Comparison of ENCODE assay signal across 15 cellular contexts in the genomic region with DNA sequence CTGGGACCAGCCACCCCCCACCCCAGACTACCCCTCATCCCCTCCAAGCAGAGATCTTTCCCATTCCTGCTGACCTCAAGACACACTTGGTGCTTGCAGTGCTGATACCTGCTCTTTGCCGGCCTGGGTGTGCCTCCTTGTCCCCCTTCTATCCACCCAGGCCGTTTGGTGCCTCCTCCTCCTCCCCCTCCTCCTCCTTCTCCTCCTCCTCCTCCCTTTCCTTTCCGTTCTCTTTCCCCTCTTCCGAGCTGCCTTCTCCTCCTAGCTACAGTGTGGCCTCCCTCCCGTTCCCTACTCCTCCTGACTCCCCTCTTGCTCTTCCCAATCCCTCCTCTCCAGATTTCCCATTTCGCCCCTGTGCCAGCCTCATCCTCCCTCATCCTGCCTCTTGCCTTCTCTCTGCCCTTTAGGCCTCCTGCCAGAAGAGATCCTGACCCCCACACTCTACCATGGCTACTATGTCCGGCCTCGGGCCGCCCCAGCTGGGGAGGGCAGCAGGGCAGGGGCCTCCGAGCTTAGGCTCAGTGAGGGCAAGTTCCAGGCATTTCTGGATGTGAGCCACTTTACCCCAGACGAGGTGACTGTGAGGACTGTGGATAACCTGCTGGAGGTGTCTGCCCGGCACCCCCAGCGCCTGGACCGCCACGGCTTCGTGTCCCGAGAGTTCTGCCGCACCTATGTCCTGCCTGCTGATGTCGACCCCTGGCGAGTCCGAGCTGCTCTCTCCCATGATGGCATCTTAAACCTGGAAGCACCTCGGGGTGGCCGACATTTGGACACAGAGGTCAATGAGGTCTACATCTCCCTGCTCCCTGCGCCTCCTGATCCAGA. TPM values are rescaled to one million over a fixed set of nuclear protein-coding genes. Genes with fewer than 3 reads are reported as not detected.
A peak's percentile ranks its signal among the peaks of the same experiment; 100 is the strongest.
DNase-seq lines count a peak whose midpoint lies in the region; ATAC-seq, FAIRE-seq and TF ChIP-seq lines count a peak whose summit lies in the region.
"Had no signal": no experiment of that assay in that cellular context is flagged by ENCODE, and none has a peak within 500 bp of the region (broad histone marks: within the 10 kb centered on the region; RNA-seq: fewer than 3 reads in every experiment).

No MANE protein-coding gene starts in this region.

- H3K4me3 Mint-ChIP-seq in T-helper 17 cell: no peak overlapping the region
- H3K4me3 Mint-ChIP-seq: activated CD4-positive, alpha-beta memory T cell treated with anti-CD3 and anti-CD28 coated beads, Interleukin-2, amount 10 ng/mL, durations not matched to agents 7 days and 5 days; activated naive CD8-positive, alpha-beta T cell treated with anti-CD3 and anti-CD28 coated beads, Interleukin-2, amount 50 U/mL, for 24 hours had no signal

- H3K9ac ChIP-seq in mammary epithelial cell (ENCODE audit: insufficient read depth, low read length) (no peak overlapping the region), kidney (ENCODE audit: low read length in 2 of 2) (peak overlapping the region; percentile 0 to 64)

- H4K20me1 ChIP-seq in mammary epithelial cell (ENCODE audit: insufficient read depth, low read length): no peaks in the 10 kb centered on the region

- TF ChIP-seq CTCF in AG04449 (IDR thresholded peaks at IDR 0.05; ENCODE audit: insufficient read depth, low read length, missing control alignments): no peak
- no peak for TF ChIP-seq CTCF in mammary epithelial cell (conservative IDR thresholded peaks at IDR 0.05 in 1 of 2, IDR thresholded peaks at IDR 0.05 in 1 of 2; ENCODE audit: extremely low read depth in 1 of 2, insufficient read depth in 1 of 2, low read depth in 1 of 2, low read length in 2 of 2)
- no peak for TF ChIP-seq CTCF in kidney (IDR thresholded peaks at IDR 0.05; ENCODE audit: borderline replicate concordance, extremely low read depth, insufficient read depth)
- no peak for TF ChIP-seq CTCF in prostate gland (IDR thresholded peaks at IDR 0.05)

- no peak for TF ChIP-seq POLR2A in prostate gland (IDR thresholded peaks at IDR 0.05)

- no peaks in the 10 kb centered on the region for H3K9me3 ChIP-seq in mammary epithelial cell (replicated peaks; ENCODE audit: insufficient read depth, low read length)
- H3K9me3 ChIP-seq in kidney (ENCODE audit: control insufficient read depth in 1 of 2, low read length in 2 of 2): no peaks in the 10 kb centered on the region
- H3K9me3 ChIP-seq in prostate gland: no peaks in the 10 kb centered on the region
- H3K9me3 ChIP-seq in T-helper 17 cell (ENCODE audit: control insufficient read depth, low read length, poor library complexity, severe bottlenecking): no peaks in the 10 kb centered on the region
- H3K9me3 ChIP-seq: A549 had no signal

- H3K4me1 Mint-ChIP-seq in T-helper 17 cell: peaks cover 3% of the 10 kb centered on the region
- H3K4me1 Mint-ChIP-seq: activated CD4-positive, alpha-beta memory T cell treated with anti-CD3 and anti-CD28 coated beads, Interleukin-2, amount 10 ng/mL, durations not matched to agents 7 days and 5 days; activated naive CD8-positive, alpha-beta T cell treated with anti-CD3 and anti-CD28 coated beads, Interleukin-2, amount 50 U/mL, for 24 hours had no signal

- ATAC-seq in GM19397 (IDR thresholded peaks at IDR 0.05; ENCODE audit: unreplicated experiment) (no peak), GM19023 (IDR thresholded peaks at IDR 0.05; ENCODE audit: unreplicated experiment) (no peak), T-helper 17 cell (no peak)
- ATAC-seq: A549; activated naive CD8-positive, alpha-beta T cell treated with anti-CD3 and anti-CD28 coated beads, Interleukin-2, amount 50 U/mL, for 24 hours had no signal

- dilution Hi-C loops in mammary epithelial cell (cut with HindIII; ENCODE audit: low sequenced_read_pairs): no loop called here

- in situ Hi-C loops in mammary epithelial cell (cut with MboI; ENCODE audit: low sequenced_read_pairs in 2 of 2): loop anchor here in 1 of 2 donors (5.0 kb wide), 1 partner anchor 36 kb away; the partner anchor contains the start of genes CFAP68 and FDXACB1

- H3K36me3 Mint-ChIP-seq in T-helper 17 cell (ENCODE audit: low read depth): peaks cover 6% of the 10 kb centered on the region

- no TSS peak for BruUV-seq in mammary epithelial cell (replicated peaks; lab: Mats Ljungman, UMichigan)

- CTCF ChIA-PET in AG04449 (lab: Yijun Ruan, JAX): interaction anchor here (0.8 to 3.0 kb wide), 7 partner anchors 11 to 71 kb away, joined by 3 to 13 read pairs (median 5); partner anchors contain the start of gene DIXDC1
- CTCF ChIA-PET in mammary epithelial cell (lab: Charles Lee; ENCODE audit: low non-redundant PET): no interaction called here

- no peak for FAIRE-seq in kidney (lab: Jason Lieb, UNC)
- FAIRE-seq: A549 had no signal

- intact Hi-C loops in mammary epithelial cell (cut with micrococcal nuclease) (no loop called here), kidney (cut with DNase I) (no loop called here), prostate gland (cut with DNase I) (loop anchor here (2.0 kb wide), 1 partner anchor 66 kb away; no protein-coding TSS in a partner anchor)

- H3K36me3 ChIP-seq in mammary epithelial cell (ENCODE audit: insufficient read depth, low read length) (no peaks in the 10 kb centered on the region), kidney (ENCODE audit: control insufficient read depth in 1 of 2, insufficient read depth in 2 of 2, low read length in 2 of 2) (no peaks in the 10 kb centered on the region), prostate gland (no peaks in the 10 kb centered on the region)

- H3K27me3 ChIP-seq in mammary epithelial cell (ENCODE audit: insufficient read depth, low read length): no peaks in the 10 kb centered on the region
- no peaks in the 10 kb centered on the region for H3K27me3 ChIP-seq in prostate gland (replicated peaks; ENCODE audit: insufficient read depth)

- H3K27ac Mint-ChIP-seq in T-helper 17 cell: no peak overlapping the region
- H3K27ac Mint-ChIP-seq: activated CD4-positive, alpha-beta memory T cell treated with anti-CD3 and anti-CD28 coated beads, Interleukin-2, amount 10 ng/mL, durations not matched to agents 7 days and 5 days; activated naive CD8-positive, alpha-beta T cell treated with anti-CD3 and anti-CD28 coated beads, Interleukin-2, amount 50 U/mL, for 24 hours had no signal

- POLR2A ChIA-PET in AG04449 (lab: Yijun Ruan, JAX): interaction anchor here (1.0 to 2.3 kb wide), 4 partner anchors 14 to 42 kb away, joined by 3 to 7 read pairs (median 4); partner anchors contain the start of genes ALG9 and DIXDC1

- H3K4me1 ChIP-seq in mammary epithelial cell (ENCODE audit: insufficient read depth, low read length) (peaks cover 28% of the 10 kb centered on the region), kidney (ENCODE audit: control insufficient read depth in 1 of 2, insufficient read depth in 1 of 2, low read depth in 1 of 2, low read length in 2 of 2) (peaks cover 17 to 20% of the 10 kb centered on the region in 2 donors), prostate gland (replicated peaks) (peaks cover 15% of the 10 kb centered on the region)

- H3K4me3 ChIP-seq in AG04449 (ENCODE audit: low read depth, low read length): peak overlapping the region; percentile 50
- no peak overlapping the region for H3K4me3 ChIP-seq in mammary epithelial cell (replicated peaks in 1 of 3; ENCODE audit: insufficient read depth in 1 of 3, low read depth in 2 of 3, low read length in 3 of 3)
- H3K4me3 ChIP-seq in kidney (ENCODE audit: low read length in 2 of 2): peak overlapping the region; percentile 18 to 59
- peak overlapping the region; percentile 31 to 33 for H3K4me3 ChIP-seq in prostate gland
- H3K4me3 ChIP-seq: A549 had no signal

- H3K27ac ChIP-seq in mammary epithelial cell (ENCODE audit: insufficient read depth, low read depth, low read length) (no peak overlapping the region), kidney (ENCODE audit: low read depth in 2 of 2, low read length in 2 of 2) (peak overlapping the region; percentile 86 to 90), prostate gland (peak overlapping the region; percentile 92 to 95)

- 52% methylated on average over 8 of the region's 24 CpGs for WGBS in mammary epithelial cell (ENCODE audit: low coverage, missing lambda C conversion rate)
- 56% methylated on average over 24 of the region's 24 CpGs for WGBS in prostate gland

- H3K79me2 ChIP-seq in mammary epithelial cell (ENCODE audit: insufficient read depth, low read length): no peaks in the 10 kb centered on the region

- H2AFZ ChIP-seq in mammary epithelial cell (ENCODE audit: low read depth, low read length): peak overlapping the region; percentile 61

- no peak overlapping the region for H3K4me2 ChIP-seq in mammary epithelial cell (ENCODE audit: insufficient read depth, low read depth, low read length)

- DNase-seq in AG04449 (ENCODE audit: low read depth, low spot score) (no peak), mammary epithelial cell (no peak), kidney (peak; percentile 80), prostate gland (ENCODE audit: low spot score) (no peak), RPMI8226 (no peak), T-helper 17 cell (no peak)
- DNase-seq: activated CD4-positive, alpha-beta memory T cell treated with anti-CD3 and anti-CD28 coated beads, Interleukin-2, amount 10 ng/mL, durations not matched to agents 7 days and 5 days; activated naive CD8-positive, alpha-beta T cell treated with anti-CD3 and anti-CD28 coated beads, Interleukin-2, amount 50 U/mL, for 24 hours; GDM1; NCI-H2171 had no signal

- peaks cover 65% of the 10 kb centered on the region for H3K27me3 Mint-ChIP-seq in T-helper 17 cell

RNA-seq across cellular contexts. Expression of gene HSPB2, which starts 0.7 kb away (rescaled TPM):
- total RNA-seq in mammary epithelial cell (1 to 10 TPM in 1 of 2 donors, under 1 TPM in 1; 0.38 to 1.3 TPM), kidney (4.4 TPM), prostate gland (under 1 TPM in 1 of 2 donors, not detected in 1; 0.85 TPM), T-helper 17 cell (not detected)
- polyA plus RNA-seq in mammary epithelial cell (0.16 TPM), kidney (ENCODE audit: insufficient read depth, low read depth, low replicate concordance) (15.7 TPM)
- polyA minus RNA-seq in mammary epithelial cell: not detected
- total RNA-seq: activated CD4-positive, alpha-beta memory T cell treated with anti-CD3 and anti-CD28 coated beads, Interleukin-2, amount 10 ng/mL, durations not matched to agents 7 days and 5 days; glomerular endothelial cell; HT1080 had no signal
- polyA plus RNA-seq: A549 had no signal

RNA-seq across cellular contexts. Expression of gene CRYAB, which starts 1.7 kb away (rescaled TPM):
- total RNA-seq in mammary epithelial cell (100 to 1,000 TPM in 1 of 2 donors, 10 to 100 TPM in 1; 12.7 to 110 TPM), kidney (1,312 TPM), prostate gland (10 to 100 TPM; 59.0 to 80.1 TPM), T-helper 17 cell (not detected)
- polyA plus RNA-seq in mammary epithelial cell (8.1 TPM), kidney (ENCODE audit: insufficient read depth, low read depth, low replicate concordance) (1,857 TPM)
- 29.4 TPM for polyA minus RNA-seq in mammary epithelial cell
- total RNA-seq: activated CD4-positive, alpha-beta memory T cell treated with anti-CD3 and anti-CD28 coated beads, Interleukin-2, amount 10 ng/mL, durations not matched to agents 7 days and 5 days; HT1080 had no signal

RNA-seq across cellular contexts. Expression of gene C11orf52, which starts 5.5 kb away (rescaled TPM):
- total RNA-seq in mammary epithelial cell (1 to 10 TPM in 1 of 2 donors, under 1 TPM in 1; 0.67 to 1.6 TPM), kidney (27.8 TPM), prostate gland (10 to 100 TPM; 13.2 to 31.5 TPM), T-helper 17 cell (not detected)
- polyA plus RNA-seq in mammary epithelial cell (1.5 TPM), kidney (ENCODE audit: insufficient read depth, low read depth, low replicate concordance) (103 TPM)
- polyA minus RNA-seq in mammary epithelial cell: not detected
- total RNA-seq: activated CD4-positive, alpha-beta memory T cell treated with anti-CD3 and anti-CD28 coated beads, Interleukin-2, amount 10 ng/mL, durations not matched to agents 7 days and 5 days; HT1080 had no signal

RNA-seq across cellular contexts. Expression of gene DIXDC1, which starts 23.9 kb away (rescaled TPM):
- total RNA-seq in mammary epithelial cell (10 to 100 TPM in 1 of 2 donors, 1 to 10 TPM in 1; 5.1 to 23.7 TPM), kidney (29.5 TPM), prostate gland (10 to 100 TPM; 32.9 to 35.2 TPM), T-helper 17 cell (under 1 TPM; 0.42 to 0.96 TPM)
- polyA plus RNA-seq in mammary epithelial cell (6.2 TPM), kidney (ENCODE audit: insufficient read depth, low read depth, low replicate concordance) (7.3 TPM)
- polyA minus RNA-seq in mammary epithelial cell: 15.9 TPM

RNA-seq across cellular contexts. Expression of gene CFAP68, which starts 33.9 kb away (rescaled TPM):
- total RNA-seq in mammary epithelial cell (10 to 100 TPM; 12.5 to 23.7 TPM), kidney (29.5 TPM), prostate gland (10 to 100 TPM; 42.2 to 46.2 TPM), T-helper 17 cell (10 to 100 TPM; 19.0 to 23.8 TPM)
- polyA plus RNA-seq in mammary epithelial cell (27.4 TPM), kidney (ENCODE audit: insufficient read depth, low read depth, low replicate concordance) (93.7 TPM)
- 1.6 TPM for polyA minus RNA-seq in mammary epithelial cell

Comparison
In these comparisons a context has a peak if more than half of its experiments do, and no peak if none do; other contexts are left out.
1. H3K4me3 ChIP-seq: peak in AG04449 (single experiment), kidney (2 of 2) and prostate gland (2 of 2); none in mammary epithelial cell (0 of 3).
2. RNA of gene CRYAB, which starts 1.7 kb away (total RNA-seq): 1,312 TPM in kidney (single experiment); 12.7 to 110 TPM in mammary epithelial cell, 59.0 to 80.1 TPM in prostate gland and not detected in T-helper 17 cell; every median in the first group is over 10 times any median in the second.
3. RNA of gene C11orf52, which starts 5.5 kb away (total RNA-seq): 13.2 to 31.5 TPM in prostate gland and 27.8 TPM in kidney (single experiment); 0.67 to 1.6 TPM in mammary epithelial cell and not detected in T-helper 17 cell; every median in the first group is over 4 times any median in the second.